In the genomic region with DNA sequence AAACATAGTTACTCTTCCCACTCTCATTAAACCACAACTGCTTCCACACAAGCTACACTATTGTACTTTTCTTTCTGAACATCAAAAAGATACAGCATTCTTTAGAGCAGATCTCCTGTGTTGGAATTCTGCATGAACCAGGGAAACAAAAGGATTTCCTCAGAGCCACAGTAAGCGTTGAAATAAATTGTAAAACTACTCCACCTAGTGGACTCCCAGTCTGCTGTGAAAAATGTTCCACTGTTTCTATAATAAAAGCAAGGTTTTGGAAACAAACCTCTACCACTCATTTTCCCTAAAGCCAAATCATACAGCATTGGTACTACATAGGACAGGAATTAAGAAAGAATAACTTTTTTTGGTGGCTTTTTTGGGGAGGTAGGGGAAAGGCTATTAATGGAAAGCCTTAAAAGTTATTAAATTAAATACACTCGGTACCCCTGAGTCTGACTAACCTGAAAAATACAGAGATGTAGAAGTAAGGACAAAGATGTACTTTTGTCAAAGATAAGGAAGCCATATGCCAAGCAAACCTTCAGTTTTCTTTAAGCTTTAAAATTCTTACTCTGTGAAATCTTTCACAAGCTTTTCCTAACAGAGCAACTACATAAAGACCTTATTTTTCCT, we compare ENCODE assay signal across 8 cellular contexts. TPM values are rescaled to one million over a fixed set of nuclear protein-coding genes. Genes with fewer than 3 reads are reported as not detected.
DNase-seq lines count a peak whose midpoint lies in the region; ATAC-seq and TF ChIP-seq lines count a peak whose summit lies in the region.

No MANE protein-coding gene starts in this region.

- H3K27me3 ChIP-seq in GM23338 (ENCODE audit: insufficient read depth) (no peaks in the 10 kb centered on the region), lung (ENCODE audit: control insufficient read depth, insufficient read depth) (no peaks in the 10 kb centered on the region)

- ATAC-seq in GM23338 (peak; percentile 86), lung (ENCODE audit: insufficient read depth, low FRiP score) (no peak), HG02798 (IDR thresholded peaks at IDR 0.05; ENCODE audit: poor library complexity, unreplicated experiment) (no peak), HG03108 (IDR thresholded peaks at IDR 0.05; ENCODE audit: unreplicated experiment) (no peak), HG02852 (IDR thresholded peaks at IDR 0.05; ENCODE audit: unreplicated experiment) (no peak)

- H4K20me1 ChIP-seq in GM23338 (replicated peaks; ENCODE audit: insufficient read depth), result peaks cover 9% of the 10 kb centered on the region

- peaks cover 2% of the 10 kb centered on the region for H3K27me3 Mint-ChIP-seq in GM23338 (ENCODE audit: insufficient read depth, low read depth, poor library complexity)

- H3K27ac Mint-ChIP-seq in GM23338, result no peak overlapping the region

- H3F3A ChIP-seq in GM23338 (replicated peaks; ENCODE audit: low read depth), result no peaks in the 10 kb centered on the region

- WGBS in lung, 2 donors, result 50 to 51% methylated on average over 2 of the region's 2 CpGs

- no peaks in the 10 kb centered on the region for H3K9me3 ChIP-seq in lung (ENCODE audit: control insufficient read depth in 2 of 2, insufficient read depth in 1 of 2, low read length in 1 of 2)

- no peaks in the 10 kb centered on the region for H3K9me2 ChIP-seq in GM23338 (ENCODE audit: insufficient read depth)

- H3K4me1 ChIP-seq in GM23338 (ENCODE audit: insufficient read depth), result 0 out of 2 replicates have a peak, but pooled peaks cover 4% of the 10 kb centered on the region
- H3K4me1 ChIP-seq in lung (ENCODE audit: control insufficient read depth in 2 of 2, insufficient read depth in 2 of 2, low read length in 2 of 2), result peaks cover 0 to 2% of the 10 kb centered on the region in 2 donors

- no peak overlapping the region for H3K4me3 ChIP-seq in GM23338
- no peak overlapping the region for H3K4me3 ChIP-seq in lung

- TF ChIP-seq CTCF in GM23338 (conservative IDR thresholded peaks at IDR 0.05; ENCODE audit: low read depth in 2 of 2) (peak; percentile 68 to 92), lung (IDR thresholded peaks at IDR 0.05; ENCODE audit: control extremely low read depth, extremely low read depth) (peak; percentile 53)

- no peak overlapping the region for H2AFZ ChIP-seq in GM23338

- no peak overlapping the region for H3K4me2 ChIP-seq in GM23338

- H3K9me3 Mint-ChIP-seq in GM23338, result peaks cover 4% of the 10 kb centered on the region; the same call in 2 of the 3 replicates

- DNase-seq in AML-193 (lab: John Stamatoyannopoulos, UW), result peak; percentile 43 to 77
- DNase-seq in GM23338 (ENCODE audit: low spot score), result peak; percentile 87
- peak; percentile 67 for DNase-seq in NCI-H748 treated with DMSO at 0.1 percent for 48 hours (lab: John Stamatoyannopoulos, UW)
- DNase-seq in dedifferentiated amniotic fluid mesenchymal stem cell (ENCODE audit: extremely low spot score), result peak; percentile 73
- no peak for DNase-seq in lung (ENCODE audit: low spot score)

- H3K4me3 Mint-ChIP-seq in GM23338, result no peak overlapping the region

- peaks cover 3% of the 10 kb centered on the region for H3K4me1 Mint-ChIP-seq in GM23338

- H3K27ac ChIP-seq in GM23338 (ENCODE audit: low read depth) (no peak overlapping the region), lung (ENCODE audit: low read depth in 1 of 2, low read length in 1 of 2) (no peak overlapping the region)

- peaks cover 30% of the 10 kb centered on the region for H3K79me2 ChIP-seq in GM23338 (replicated peaks; ENCODE audit: insufficient read depth)

- H3K36me3 Mint-ChIP-seq in GM23338 (ENCODE audit: low read depth), result peaks cover 30% of the 10 kb centered on the region

- peaks cover 18% of the 10 kb centered on the region for H3K36me3 ChIP-seq in GM23338 (ENCODE audit: insufficient read depth)
- H3K36me3 ChIP-seq in lung (ENCODE audit: control insufficient read depth in 2 of 2, insufficient read depth in 2 of 2, low read length in 2 of 2), result peaks cover 3 to 6% of the 10 kb centered on the region in 2 donors

TF ChIP-seq in GM23338, 12 proteins besides CTCF, POLR2A, EP300 and RAD21:
- no peak for TF ChIP-seq EZH2 (IDR thresholded peaks at IDR 0.05; ENCODE audit: low read depth, unreplicated experiment)
- TF ChIP-seq NANOG (IDR thresholded peaks at IDR 0.05; ENCODE audit: borderline replicate concordance), result no peak
- TF ChIP-seq EZH2phosphoT487 (IDR thresholded peaks at IDR 0.05; ENCODE audit: unreplicated experiment), result no peak
- TF ChIP-seq, protein P1, sequence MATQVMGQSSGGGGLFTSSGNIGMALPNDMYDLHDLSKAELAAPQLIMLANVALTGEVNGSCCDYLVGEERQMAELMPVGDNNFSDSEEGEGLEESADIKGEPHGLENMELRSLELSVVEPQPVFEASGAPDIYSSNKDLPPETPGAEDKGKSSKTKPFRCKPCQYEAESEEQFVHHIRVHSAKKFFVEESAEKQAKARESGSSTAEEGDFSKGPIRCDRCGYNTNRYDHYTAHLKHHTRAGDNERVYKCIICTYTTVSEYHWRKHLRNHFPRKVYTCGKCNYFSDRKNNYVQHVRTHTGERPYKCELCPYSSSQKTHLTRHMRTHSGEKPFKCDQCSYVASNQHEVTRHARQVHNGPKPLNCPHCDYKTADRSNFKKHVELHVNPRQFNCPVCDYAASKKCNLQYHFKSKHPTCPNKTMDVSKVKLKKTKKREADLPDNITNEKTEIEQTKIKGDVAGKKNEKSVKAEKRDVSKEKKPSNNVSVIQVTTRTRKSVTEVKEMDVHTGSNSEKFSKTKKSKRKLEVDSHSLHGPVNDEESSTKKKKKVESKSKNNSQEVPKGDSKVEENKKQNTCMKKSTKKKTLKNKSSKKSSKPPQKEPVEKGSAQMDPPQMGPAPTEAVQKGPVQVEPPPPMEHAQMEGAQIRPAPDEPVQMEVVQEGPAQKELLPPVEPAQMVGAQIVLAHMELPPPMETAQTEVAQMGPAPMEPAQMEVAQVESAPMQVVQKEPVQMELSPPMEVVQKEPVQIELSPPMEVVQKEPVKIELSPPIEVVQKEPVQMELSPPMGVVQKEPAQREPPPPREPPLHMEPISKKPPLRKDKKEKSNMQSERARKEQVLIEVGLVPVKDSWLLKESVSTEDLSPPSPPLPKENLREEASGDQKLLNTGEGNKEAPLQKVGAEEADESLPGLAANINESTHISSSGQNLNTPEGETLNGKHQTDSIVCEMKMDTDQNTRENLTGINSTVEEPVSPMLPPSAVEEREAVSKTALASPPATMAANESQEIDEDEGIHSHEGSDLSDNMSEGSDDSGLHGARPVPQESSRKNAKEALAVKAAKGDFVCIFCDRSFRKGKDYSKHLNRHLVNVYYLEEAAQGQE (IDR thresholded peaks at IDR 0.05; ENCODE audit: unreplicated experiment), result no peak
- TF ChIP-seq POLR2AphosphoS5 (IDR thresholded peaks at IDR 0.05; ENCODE audit: low read depth), result no peak
- TF ChIP-seq JUNB (IDR thresholded peaks at IDR 0.05; ENCODE audit: unreplicated experiment), result no peak
- TF ChIP-seq ZNF331 (CRISPR knock-in tag; IDR thresholded peaks at IDR 0.05; ENCODE audit: low read depth), result no peak

RNA-seq across cellular contexts. Expression of a gene that starts 19.3 kb away (rescaled TPM):
- total RNA-seq in GM23338 (2014; rRNA removed; shearing (Covaris generic)), result 7.7 and 8.7 TPM in 2 replicates
- 22.0 and 23.9 TPM in 2 replicates for polyA plus RNA-seq in GM23338 (2016; fragmentation: Nextera tagmentation; extraction: Ambion mirVana)
- 1 to 10 TPM; 3.9 to 5.0 TPM for total RNA-seq in lung
- 1 to 10 TPM; 2.9 to 3.1 TPM for polyA plus RNA-seq in lung

RNA-seq across cellular contexts. Expression of a gene that starts 19.4 kb away (rescaled TPM):
- total RNA-seq in GM23338 (2014; rRNA removed; shearing (Covaris generic)), result 31.3 and 31.4 TPM in 2 replicates
- polyA plus RNA-seq in GM23338 (2016; fragmentation: Nextera tagmentation; extraction: Ambion mirVana) (31.0 and 35.8 TPM in 2 replicates), lung (1 to 10 TPM; 7.9 to 9.7 TPM)
- 10 to 100 TPM; 16.4 to 45.0 TPM for total RNA-seq in lung
